ENCODE assay signal across 10 cellular contexts in the genomic region with DNA sequence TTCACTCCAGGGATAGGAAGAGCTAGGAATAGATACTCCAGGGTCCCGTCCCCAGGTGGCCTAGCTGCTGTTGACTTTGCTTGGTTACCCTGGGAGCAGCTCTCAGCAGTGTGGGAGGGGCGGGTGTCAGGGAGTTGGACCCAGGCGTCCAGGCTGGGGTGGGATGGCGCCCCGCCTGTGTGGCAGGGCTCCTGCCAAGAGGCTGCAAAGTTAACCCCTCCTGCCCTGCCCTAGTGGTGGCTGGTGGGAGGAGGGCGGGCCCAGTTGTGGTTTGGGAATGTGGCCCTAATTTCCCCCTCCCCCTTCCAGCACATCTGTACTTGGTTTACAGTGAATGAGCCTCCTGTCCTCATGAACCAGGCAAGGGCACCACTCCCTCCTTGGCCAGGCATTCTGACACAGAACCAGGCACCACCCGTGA. TPM values are rescaled to one million over a fixed set of nuclear protein-coding genes. Genes with fewer than 3 reads are reported as not detected.
A peak's percentile ranks its signal among the peaks of the same experiment; 100 is the strongest.
DNase-seq lines count a peak whose midpoint lies in the region; ATAC-seq and TF ChIP-seq lines count a peak whose summit lies in the region.
"Had no signal": no experiment of that assay in that cellular context is flagged by ENCODE, and none has a peak within 500 bp of the region (broad histone marks: within the 10 kb centered on the region; RNA-seq: fewer than 3 reads in every experiment).

No MANE protein-coding gene starts in this region.

- intact Hi-C loops in left ventricle myocardium inferior (cut with micrococcal nuclease) (no loop called here), left ventricle myocardium superior (cut with micrococcal nuclease) (no loop called here), colonic mucosa (cut with DNase I) (no loop called here), vagina (cut with DNase I) (no loop called here)

- H3K27me3 ChIP-seq in left ventricle myocardium inferior (ENCODE audit: low read depth): no peaks in the 10 kb centered on the region
- no peaks in the 10 kb centered on the region for H3K27me3 ChIP-seq in colonic mucosa
- no peaks in the 10 kb centered on the region for H3K27me3 ChIP-seq in mucosa of rectum (ENCODE audit: control insufficient read depth in 2 of 2, insufficient read depth in 2 of 2, low read length in 2 of 2)
- H3K27me3 ChIP-seq in vagina: no peaks in the 10 kb centered on the region
- H3K27me3 ChIP-seq: adrenal gland had no signal

- no peak for ATAC-seq in left ventricle myocardium superior
- ATAC-seq in HG02763 (IDR thresholded peaks at IDR 0.05; ENCODE audit: unreplicated experiment): no peak

- H3K36me3 ChIP-seq in left ventricle myocardium inferior (no peaks in the 10 kb centered on the region), colonic mucosa (no peaks in the 10 kb centered on the region), mucosa of rectum (ENCODE audit: control insufficient read depth in 2 of 2, insufficient read depth in 2 of 2, low read length in 2 of 2) (no peaks in the 10 kb centered on the region), vagina (no peaks in the 10 kb centered on the region)
- H3K36me3 ChIP-seq: adrenal gland had no signal

- H3K4me3 ChIP-seq in left ventricle myocardium inferior (peak overlapping the region; percentile 75), colonic mucosa (no peak overlapping the region), mucosa of rectum (ENCODE audit: low read length in 2 of 2) (peak overlapping the region; percentile 22 to 72), vagina (peak overlapping the region in 1 of 2 donors; percentile 72)
- H3K4me3 ChIP-seq: adrenal gland had no signal

- H3K9me3 ChIP-seq in left ventricle myocardium inferior (replicated peaks) (no peaks in the 10 kb centered on the region), colonic mucosa (no peaks in the 10 kb centered on the region), mucosa of rectum (ENCODE audit: control insufficient read depth in 2 of 2, low read length in 2 of 2) (no peaks in the 10 kb centered on the region), vagina (no peaks in the 10 kb centered on the region)
- H3K9me3 ChIP-seq: adrenal gland had no signal

- peaks cover 41% of the 10 kb centered on the region for H3K4me1 ChIP-seq in left ventricle myocardium inferior
- peaks cover 21% of the 10 kb centered on the region for H3K4me1 ChIP-seq in colonic mucosa
- peaks cover 29 to 38% of the 10 kb centered on the region in 2 donors for H3K4me1 ChIP-seq in mucosa of rectum (ENCODE audit: control insufficient read depth in 2 of 2, insufficient read depth in 2 of 2, low read length in 2 of 2)
- H3K4me1 ChIP-seq in vagina: peaks cover 68% of the 10 kb centered on the region

- H3K9ac ChIP-seq in colonic mucosa (ENCODE audit: low read depth in 2 of 2, low read length in 2 of 2) (peak overlapping the region in 1 of 2 donors; percentile 76), mucosa of rectum (ENCODE audit: low read depth in 1 of 2, low read length in 2 of 2) (peak overlapping the region; percentile 14 to 62)

- peak overlapping the region; percentile 27 for H3K27ac ChIP-seq in left ventricle myocardium inferior (replicated peaks)
- no peak overlapping the region for H3K27ac ChIP-seq in colonic mucosa
- peak overlapping the region in 1 of 2 donors; percentile 85 for H3K27ac ChIP-seq in mucosa of rectum (ENCODE audit: low read depth in 2 of 2, low read length in 2 of 2)
- peak overlapping the region; percentile 95 for H3K27ac ChIP-seq in vagina

- TF ChIP-seq POLR2A in vagina (IDR thresholded peaks at IDR 0.05): no peak

- no peak for TF ChIP-seq CTCF in left ventricle myocardium inferior (IDR thresholded peaks at IDR 0.05; ENCODE audit: borderline replicate concordance)
- no peak for TF ChIP-seq CTCF in colonic mucosa (IDR thresholded peaks at IDR 0.05)
- TF ChIP-seq CTCF in vagina (IDR thresholded peaks at IDR 0.05): no peak

- DNase-seq in left ventricle myocardium inferior (no peak), left ventricle myocardium superior (no peak), colonic mucosa (peak; percentile 61), vagina (ENCODE audit: extremely low spot score in 2 of 2) (peak in 1 of 2 donors; percentile 86), glomerular visceral epithelial cell (ENCODE audit: extremely low spot score) (no peak)
- no peak for DNase-seq in stimulated activated CD4-positive, alpha-beta T cell treated with anti-CD3 and anti-CD28 coated beads, Interleukin-15, amount 100 ng/mL, for 24 hours
- DNase-seq: adrenal gland, NCI-H524 treated with DMSO at 0.1 percent for 48 hours had no signal

RNA-seq across cellular contexts. Expression of a gene that starts 1.7 kb away (rescaled TPM):
- total RNA-seq in left ventricle myocardium inferior (14.9 TPM), left ventricle myocardium superior (16.9 TPM), colonic mucosa (10 to 100 TPM; 11.4 to 21.5 TPM), vagina (79.1 TPM)

RNA-seq across cellular contexts. Expression of a gene that starts 26.6 kb away (rescaled TPM):
- total RNA-seq in left ventricle myocardium inferior (1.1 TPM), left ventricle myocardium superior (1.3 TPM), colonic mucosa (1 to 10 TPM; 5.3 to 8.8 TPM), vagina (3.7 TPM)

RNA-seq across cellular contexts. Expression of a gene that starts 34.4 kb away (rescaled TPM):
- 0.36 TPM for total RNA-seq in left ventricle myocardium inferior
- 0.17 TPM for total RNA-seq in left ventricle myocardium superior
- 10 to 100 TPM in 1 of 2 donors, 1 to 10 TPM in 1; 9.6 to 34.6 TPM for total RNA-seq in colonic mucosa
- total RNA-seq in vagina: 17.7 TPM

RNA-seq across cellular contexts. Expression of a gene that starts 53.0 kb away (rescaled TPM):
- 12.2 TPM for total RNA-seq in left ventricle myocardium inferior
- total RNA-seq in left ventricle myocardium superior: 9.6 TPM
- total RNA-seq in colonic mucosa: 10 to 100 TPM in 1 of 2 donors, 1 to 10 TPM in 1; 9.1 to 20.4 TPM
- 44.9 TPM for total RNA-seq in vagina

RNA-seq across cellular contexts. Expression of a gene that starts 53.2 kb away (rescaled TPM):
- 26.5 TPM for total RNA-seq in left ventricle myocardium inferior
- total RNA-seq in left ventricle myocardium superior: 31.6 TPM
- 10 to 100 TPM; 27.5 to 32.3 TPM for total RNA-seq in colonic mucosa
- 12.8 TPM for total RNA-seq in vagina
